In the genomic region with DNA sequence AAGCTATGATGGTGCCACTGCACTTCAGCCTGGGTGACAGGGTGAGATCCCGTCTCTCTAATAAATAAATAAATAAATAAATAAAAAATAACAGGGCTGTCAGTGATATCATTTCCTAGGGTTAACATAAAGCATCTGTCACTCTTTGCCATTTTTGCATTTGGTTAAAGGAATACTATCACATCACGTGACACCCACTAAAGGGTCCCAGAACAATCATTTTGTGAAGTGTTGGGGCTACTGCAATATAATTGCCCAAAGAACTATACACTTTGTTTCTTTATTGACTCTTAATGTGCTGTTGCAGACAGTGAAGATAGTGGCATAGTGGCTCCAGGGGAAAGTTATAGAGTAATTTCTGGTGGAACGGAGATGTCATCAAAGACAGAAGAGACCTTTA, we compare ENCODE assay signal across 34 cellular contexts.
"Had no signal": no experiment of that assay in that cellular context is flagged by ENCODE, and none has a peak within 500 bp of the region (broad histone marks: within the 10 kb centered on the region; RNA-seq: fewer than 3 reads in every experiment).

No MANE protein-coding gene starts in this region.

- FAIRE-seq: astrocyte, bronchial epithelial cell, TTC549 had no signal

- H3K27ac ChIP-seq: adrenal gland, body of pancreas, cardiac muscle cell, VCaP had no signal

- DNase-seq: activated B cell treated with CpG ODN at 0.5 μM for 24 hours; activated CD4-positive, alpha-beta memory T cell treated with anti-CD3 and anti-CD28 coated beads for 36 hours; activated CD4-positive, alpha-beta T cell treated with anti-CD3 and anti-CD28 coated beads for 4 hours; activated CD4-positive, alpha-beta T cell treated with anti-CD3 and anti-CD28 coated beads, Interleukin-2, amount 10 ng/mL, durations not matched to agents 24 days and 14 days; activated CD4-positive, alpha-beta T cell treated with anti-CD3 and anti-CD28 coated beads, Interleukin-2, amount 50 U/mL, for 1 hour; activated CD4-positive, alpha-beta T cell treated with anti-CD3 and anti-CD28 coated beads, Interleukin-2, amount 50 U/mL, for 4 hours; activated CD4-positive, CD25-positive, alpha-beta regulatory T cell treated with anti-CD3 and anti-CD28 coated beads, Interleukin-2, amount 50 U/mL, for 72 hours; activated CD8-positive, alpha-beta memory T cell treated with anti-CD3 and anti-CD28 coated beads, Interleukin-2, amount 50 U/mL, for 4 hours; activated CD8-positive, alpha-beta T cell treated with anti-CD3 and anti-CD28 coated beads for 36 hours; activated effector memory CD4-positive, alpha-beta T cell treated with anti-CD3 and anti-CD28 coated beads, Interleukin-2, amount 50 U/mL, for 16 hours; activated gamma-delta T cell treated with Interleukin-2 at 50 U/mL for 16 hours; activated naive CD4-positive, alpha-beta T cell; activated naive CD4-positive, alpha-beta T cell treated with anti-CD3 and anti-CD28 coated beads for 36 hours; activated naive CD4-positive, alpha-beta T cell treated with anti-CD3 and anti-CD28 coated beads, Interleukin-2, amount 50 U/mL, for 16 hours; activated naive CD8-positive, alpha-beta T cell treated with anti-CD3 and anti-CD28 coated beads for 36 hours; activated T-cell treated with anti-CD3 and anti-CD28 coated beads for 4 hours; activated T-cell treated with anti-CD3 and anti-CD28 coated beads, Interleukin-2, amount 50 U/mL, for 1 hour; activated T-cell treated with anti-CD3 and anti-CD28 coated beads, Interleukin-2, amount 50 U/mL, for 4 hours; activated T-cell treated with anti-CD3 and anti-CD28 coated beads, Interleukin-2, amount 50 U/mL, for 72 hours; adrenal gland; amniotic stem cell; aorta; body of pancreas; caudate nucleus; cerebellar nuclear complex; T-helper 2 cell; T-helper 9 cell had no signal

- ATAC-seq: activated CD8-positive, alpha-beta T cell treated with anti-CD3 and anti-CD28 coated beads for 36 hours; activated naive CD4-positive, alpha-beta T cell treated with anti-CD3 and anti-CD28 coated beads, Interleukin-2, amount 50 U/mL, for 72 hours; activated T-cell treated with anti-CD3 and anti-CD28 coated beads, Interleukin-2, amount 50 U/mL, for 4 hours; activated T-cell treated with anti-CD3 and anti-CD28 coated beads, Interleukin-2, amount 50 U/mL, for 72 hours; activated T-helper 17 cell treated with anti-CD3 and anti-CD28 coated beads, Interleukin-2, amount 50 U/mL, for 72 hours; body of pancreas had no signal

- H3K27me3 ChIP-seq: adrenal gland, body of pancreas, cardiac muscle cell had no signal

- H3K4me3 ChIP-seq: adrenal gland, body of pancreas, cardiac muscle cell had no signal

- H3K36me3 ChIP-seq: adrenal gland, cardiac muscle cell had no signal

- H3K9me3 ChIP-seq: adrenal gland, body of pancreas had no signal

- H3K4me1 ChIP-seq: adrenal gland, body of pancreas had no signal
